Comparison of ENCODE assay signal across 34 cellular contexts in the genomic region with DNA sequence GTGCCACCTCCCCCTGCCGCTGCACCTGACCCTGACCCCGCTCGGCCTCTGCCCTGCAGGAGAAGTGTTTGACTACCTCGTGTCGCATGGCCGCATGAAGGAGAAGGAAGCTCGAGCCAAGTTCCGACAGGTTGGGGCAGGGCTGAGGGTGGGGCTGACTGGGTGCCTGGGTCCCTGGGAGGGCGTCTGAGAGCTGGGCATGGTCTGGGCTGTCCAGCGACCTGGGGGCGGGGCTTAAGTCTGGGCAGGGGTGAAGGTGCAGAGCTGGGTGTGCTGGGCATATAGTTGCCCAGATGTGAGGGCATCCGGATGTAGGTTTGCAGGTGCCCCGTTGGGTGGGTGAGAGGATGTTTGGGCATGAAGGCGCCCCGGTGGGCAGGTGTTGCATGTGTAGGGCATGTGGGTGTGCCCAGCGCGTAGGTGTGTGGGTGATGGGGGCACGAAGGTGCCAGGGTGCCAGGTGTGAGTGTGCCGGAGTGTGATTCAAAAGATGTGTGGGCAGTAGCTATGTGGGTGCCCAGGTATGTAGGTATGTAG. TPM values are rescaled to one million over a fixed set of nuclear protein-coding genes. Genes with fewer than 3 reads are reported as not detected.
"Had no signal": no experiment of that assay in that cellular context is flagged by ENCODE, and none has a peak within 500 bp of the region (broad histone marks: within the 10 kb centered on the region; RNA-seq: fewer than 3 reads in every experiment).

No MANE protein-coding gene starts in this region.

- H3K9me3 Mint-ChIP-seq: activated CD4-positive, alpha-beta T cell treated with anti-CD3 and anti-CD28 coated beads, Interleukin-2, amount 10 ng/mL, durations not matched to agents 7 days and 5 days; activated CD8-positive, alpha-beta T cell treated with anti-CD3 and anti-CD28 coated beads for 36 hours; activated naive CD4-positive, alpha-beta T cell treated with anti-CD3 and anti-CD28 coated beads, Interleukin-2, amount 50 U/mL, for 24 hours; activated naive CD8-positive, alpha-beta T cell treated with anti-CD3 and anti-CD28 coated beads, Interleukin-2, amount 50 U/mL, for 24 hours; activated T-helper 2 cell treated with anti-CD3 and anti-CD28 coated beads, Interferon-gamma antibody, Interleukin-2, Interleukin-4, amounts not matched to agents 10 μg/mL and 5 μg/mL and 100 μg/mL, durations not matched to agents 14 hours and 24 hours and 36 hours; memory B cell; naive thymus-derived CD8-positive, alpha-beta T cell; stimulated activated effector memory CD8-positive, alpha-beta T cell treated with anti-CD3 and anti-CD28 coated beads, Interleukin-12 subunit alpha, Interleukin-12 subunit beta, amount 100 ng/mL, for 72 hours; stimulated activated naive CD8-positive, alpha-beta T cell treated with anti-CD3 and anti-CD28 coated beads, Interleukin-15, Interleukin-2, amounts not matched to agents 100 ng/mL and 50 ng/mL, for 24 hours had no signal

- H2AFZ ChIP-seq: hepatocyte had no signal

- H3K27ac ChIP-seq: gastroesophageal sphincter, hepatocyte, skin epidermis, thoracic aorta, vagina had no signal

- H3K4me2 ChIP-seq: hepatocyte had no signal

- H3K27ac Mint-ChIP-seq: activated CD4-positive, alpha-beta T cell treated with anti-CD3 and anti-CD28 coated beads, Interleukin-2, amount 10 ng/mL, durations not matched to agents 7 days and 5 days; activated CD8-positive, alpha-beta T cell treated with anti-CD3 and anti-CD28 coated beads for 36 hours; activated naive CD4-positive, alpha-beta T cell treated with anti-CD3 and anti-CD28 coated beads, Interleukin-2, amount 50 U/mL, for 24 hours; activated naive CD8-positive, alpha-beta T cell treated with anti-CD3 and anti-CD28 coated beads, Interleukin-2, amount 50 U/mL, for 24 hours; activated T-helper 2 cell treated with anti-CD3 and anti-CD28 coated beads, Interferon-gamma antibody, Interleukin-2, Interleukin-4, amounts not matched to agents 10 μg/mL and 5 μg/mL and 100 μg/mL, durations not matched to agents 14 hours and 24 hours and 36 hours; memory B cell; naive thymus-derived CD8-positive, alpha-beta T cell; stimulated activated naive CD8-positive, alpha-beta T cell treated with anti-CD3 and anti-CD28 coated beads, Interleukin-15, Interleukin-2, amounts not matched to agents 100 ng/mL and 50 ng/mL, for 24 hours had no signal

- H3K4me3 ChIP-seq: gastroesophageal sphincter, hepatocyte, skin epidermis, thoracic aorta, vagina had no signal

- FAIRE-seq: bronchial epithelial cell, colon, endometrium had no signal

- H3K27me3 Mint-ChIP-seq: activated CD4-positive, alpha-beta T cell treated with anti-CD3 and anti-CD28 coated beads, Interleukin-2, amount 10 ng/mL, durations not matched to agents 7 days and 5 days; activated CD8-positive, alpha-beta T cell treated with anti-CD3 and anti-CD28 coated beads for 36 hours; activated naive CD4-positive, alpha-beta T cell treated with anti-CD3 and anti-CD28 coated beads, Interleukin-2, amount 50 U/mL, for 24 hours; activated naive CD8-positive, alpha-beta T cell treated with anti-CD3 and anti-CD28 coated beads, Interleukin-2, amount 50 U/mL, for 24 hours; memory B cell; naive thymus-derived CD8-positive, alpha-beta T cell; stimulated activated naive CD8-positive, alpha-beta T cell treated with anti-CD3 and anti-CD28 coated beads, Interleukin-15, Interleukin-2, amounts not matched to agents 100 ng/mL and 50 ng/mL, for 24 hours had no signal

- ATAC-seq: activated CD8-positive, alpha-beta T cell treated with anti-CD3 and anti-CD28 coated beads for 36 hours; activated naive CD8-positive, alpha-beta T cell treated with anti-CD3 and anti-CD28 coated beads, Interleukin-2, amount 50 U/mL, for 24 hours; gastroesophageal sphincter; left colon; naive thymus-derived CD8-positive, alpha-beta T cell; sciatic nerve; stimulated activated effector memory CD8-positive, alpha-beta T cell treated with anti-CD3 and anti-CD28 coated beads, Interleukin-12 subunit alpha, Interleukin-12 subunit beta, amount 100 ng/mL, for 72 hours had no signal

- H3K4me1 ChIP-seq: gastroesophageal sphincter, vagina had no signal

- H3K36me3 Mint-ChIP-seq: activated naive CD4-positive, alpha-beta T cell treated with anti-CD3 and anti-CD28 coated beads, Interleukin-2, amount 50 U/mL, for 24 hours had no signal

- H3K79me2 ChIP-seq: hepatocyte had no signal

- DNase-seq: activated CD4-positive, alpha-beta T cell treated with anti-CD3 and anti-CD28 coated beads, Interleukin-2, amount 10 ng/mL, durations not matched to agents 7 days and 5 days; activated CD4-positive, CD25-positive, alpha-beta regulatory T cell treated with anti-CD3 and anti-CD28 coated beads, Interleukin-2, amount 50 U/mL, for 72 hours; activated CD8-positive, alpha-beta T cell treated with anti-CD3 and anti-CD28 coated beads for 36 hours; activated naive CD8-positive, alpha-beta T cell treated with anti-CD3 and anti-CD28 coated beads, Interleukin-2, amount 50 U/mL, for 24 hours; activated T-cell treated with anti-CD3 and anti-CD28 coated beads, Interleukin-2, amount 50 U/mL, for 48 hours; amygdala; dermis blood vessel endothelial cell; effector CD4-positive, alpha-beta T cell; erythroblast; islet precursor cell; left colon; naive thymus-derived CD8-positive, alpha-beta T cell; stimulated activated CD4-positive, alpha-beta T cell treated with anti-CD3 and anti-CD28 coated beads, Interleukin-12 subunit alpha, Interleukin-12 subunit beta, amount 100 ng/mL, for 4 hours; stimulated activated CD4-positive, alpha-beta T cell treated with anti-CD3 and anti-CD28 coated beads, Interleukin-4, amount 100 ng/mL, for 24 hours; T-helper 2 cell; trophoblast cell had no signal

- H3K4me1 Mint-ChIP-seq: activated CD4-positive, alpha-beta T cell treated with anti-CD3 and anti-CD28 coated beads, Interleukin-2, amount 10 ng/mL, durations not matched to agents 7 days and 5 days; activated naive CD4-positive, alpha-beta T cell treated with anti-CD3 and anti-CD28 coated beads, Interleukin-2, amount 50 U/mL, for 24 hours; activated naive CD8-positive, alpha-beta T cell treated with anti-CD3 and anti-CD28 coated beads, Interleukin-2, amount 50 U/mL, for 24 hours had no signal

- H3K4me3 Mint-ChIP-seq: activated CD4-positive, alpha-beta T cell treated with anti-CD3 and anti-CD28 coated beads, Interleukin-2, amount 10 ng/mL, durations not matched to agents 7 days and 5 days; activated CD8-positive, alpha-beta T cell treated with anti-CD3 and anti-CD28 coated beads for 36 hours; activated naive CD4-positive, alpha-beta T cell treated with anti-CD3 and anti-CD28 coated beads, Interleukin-2, amount 50 U/mL, for 24 hours; activated naive CD8-positive, alpha-beta T cell treated with anti-CD3 and anti-CD28 coated beads, Interleukin-2, amount 50 U/mL, for 24 hours; memory B cell; naive thymus-derived CD8-positive, alpha-beta T cell; stimulated activated effector memory CD8-positive, alpha-beta T cell treated with anti-CD3 and anti-CD28 coated beads, Interleukin-12 subunit alpha, Interleukin-12 subunit beta, amount 100 ng/mL, for 72 hours; stimulated activated naive CD8-positive, alpha-beta T cell treated with anti-CD3 and anti-CD28 coated beads, Interleukin-15, Interleukin-2, amounts not matched to agents 100 ng/mL and 50 ng/mL, for 24 hours had no signal

- H3K27me3 ChIP-seq: gastroesophageal sphincter, hepatocyte, vagina had no signal

- H3K9me3 ChIP-seq: gastroesophageal sphincter, thoracic aorta, vagina had no signal

RNA-seq across cellular contexts. Expression of gene EXOC3L2, which starts 19.6 kb away (rescaled TPM):
- total RNA-seq: activated CD4-positive, alpha-beta T cell treated with anti-CD3 and anti-CD28 coated beads, Interleukin-2, amount 10 ng/mL, durations not matched to agents 7 days and 5 days; activated CD8-positive, alpha-beta T cell treated with anti-CD3 and anti-CD28 coated beads for 36 hours; activated T-helper 2 cell treated with anti-CD3 and anti-CD28 coated beads, Interferon-gamma antibody, Interleukin-2, Interleukin-4, amounts not matched to agents 10 μg/mL and 5 μg/mL and 100 μg/mL, durations not matched to agents 14 hours and 24 hours and 36 hours; bronchial epithelial cell; fibroblast of lung; fibroblast of villous mesenchyme; naive thymus-derived CD8-positive, alpha-beta T cell had no signal
- polyA plus RNA-seq: fibroblast of lung; hepatocyte; naive thymus-derived CD8-positive, alpha-beta T cell had no signal

RNA-seq across cellular contexts. Expression of gene CKM, which starts 57.8 kb away (rescaled TPM):
- total RNA-seq: activated CD4-positive, alpha-beta T cell treated with anti-CD3 and anti-CD28 coated beads, Interleukin-2, amount 10 ng/mL, durations not matched to agents 7 days and 5 days; activated CD8-positive, alpha-beta T cell treated with anti-CD3 and anti-CD28 coated beads for 36 hours; activated T-helper 2 cell treated with anti-CD3 and anti-CD28 coated beads, Interferon-gamma antibody, Interleukin-2, Interleukin-4, amounts not matched to agents 10 μg/mL and 5 μg/mL and 100 μg/mL, durations not matched to agents 14 hours and 24 hours and 36 hours; dermis blood vessel endothelial cell; fibroblast of lung; naive thymus-derived CD8-positive, alpha-beta T cell; osteocyte; sciatic nerve; subcutaneous adipose tissue; vagina had no signal
- polyA plus RNA-seq: fibroblast of lung; naive thymus-derived CD8-positive, alpha-beta T cell had no signal
